In genomic region chr4:151045907-151046306, GRCh38 we compare ENCODE assay signal across 11 cellular contexts. TPM values are rescaled to one million over a fixed set of nuclear protein-coding genes. Genes with fewer than 3 reads are reported as not detected.
DNase-seq lines count a peak whose midpoint lies in the region; ATAC-seq and TF ChIP-seq lines count a peak whose summit lies in the region.
"Had no signal": no experiment of that assay in that cellular context is flagged by ENCODE, and none has a peak within 500 bp of the region (broad histone marks: within the 10 kb centered on the region; RNA-seq: fewer than 3 reads in every experiment).

No MANE protein-coding gene starts in this region.

- H3K4me3 ChIP-seq in testis (no peak overlapping the region), aorta (ENCODE audit: low read length in 2 of 2) (no peak overlapping the region)
- H3K4me3 ChIP-seq: prostate gland had no signal

- no peaks in the 10 kb centered on the region for H3K4me1 Mint-ChIP-seq in stimulated activated naive CD8-positive, alpha-beta T cell treated with anti-CD3 and anti-CD28 coated beads, Interleukin-15, amount 100 ng/mL, for 72 hours
- H3K4me1 Mint-ChIP-seq: CD14-positive monocyte had no signal

- no peak for DNase-seq in stimulated activated naive CD8-positive, alpha-beta T cell treated with anti-CD3 and anti-CD28 coated beads, Interleukin-15, amount 100 ng/mL, for 72 hours
- DNase-seq in stimulated activated naive CD8-positive, alpha-beta T cell treated with anti-CD3 and anti-CD28 coated beads, Interleukin-15, Interleukin-2, amounts not matched to agents 100 U/mL and 50 U/mL, for 24 hours: no peak
- DNase-seq in NCI-H1417 (lab: John Stamatoyannopoulos, UW) (peak; percentile 8 to 88 (median 78)), testis (no peak), aorta (no peak), kidney glomerular epithelial cell (lab: John Stamatoyannopoulos, UW) (no peak), activated T-cell treated with anti-CD3 and anti-CD28 coated beads for 4 hours (no peak)

- H3K27me3 Mint-ChIP-seq in stimulated activated naive CD8-positive, alpha-beta T cell treated with anti-CD3 and anti-CD28 coated beads, Interleukin-15, amount 100 ng/mL, for 72 hours: no peaks in the 10 kb centered on the region
- H3K27me3 Mint-ChIP-seq: dendritic cell treated with granulocyte-macrophage colony-stimulating factor and Interleukin-4, amounts not matched to agents 40 ng/mL and 50 ng/mL, for 4 days had no signal

- no peaks in the 10 kb centered on the region for H3K36me3 ChIP-seq in testis (ENCODE audit: low read depth, missing control alignments)
- no peaks in the 10 kb centered on the region for H3K36me3 ChIP-seq in aorta (ENCODE audit: control insufficient read depth in 1 of 2, insufficient read depth in 2 of 2, low read length in 1 of 2)
- H3K36me3 ChIP-seq: prostate gland had no signal

- WGBS in testis, 2 donors: 36 to 58% methylated on average over 3 of the region's 3 CpGs
- 22 to 30% methylated on average over 3 of the region's 3 CpGs for WGBS in aorta, 2 donors

- no peak for TF ChIP-seq POLR2A in testis (IDR thresholded peaks at IDR 0.05)

- TF ChIP-seq CTCF in VCaP (conservative IDR thresholded peaks at IDR 0.05) (peak; percentile 65), testis (IDR thresholded peaks at IDR 0.05) (no peak)

- H3K4me3 Mint-ChIP-seq in stimulated activated naive CD8-positive, alpha-beta T cell treated with anti-CD3 and anti-CD28 coated beads, Interleukin-15, amount 100 ng/mL, for 72 hours: no peak overlapping the region
- H3K4me3 Mint-ChIP-seq: CD14-positive monocyte; dendritic cell treated with granulocyte-macrophage colony-stimulating factor and Interleukin-4, amounts not matched to agents 40 ng/mL and 50 ng/mL, for 4 days had no signal

- no peaks in the 10 kb centered on the region for H3K9me3 ChIP-seq in testis
- no peaks in the 10 kb centered on the region for H3K9me3 ChIP-seq in aorta (ENCODE audit: control insufficient read depth, low read length)
- H3K9me3 ChIP-seq: prostate gland had no signal

- H3K27me3 ChIP-seq in testis: no peaks in the 10 kb centered on the region
- H3K27me3 ChIP-seq in aorta (ENCODE audit: control insufficient read depth in 1 of 2, insufficient read depth in 2 of 2, low read length in 1 of 2): peaks cover 0 to 2% of the 10 kb centered on the region in 2 donors

- no peaks in the 10 kb centered on the region for H3K4me1 ChIP-seq in testis
- H3K4me1 ChIP-seq in aorta (ENCODE audit: control insufficient read depth in 1 of 2, insufficient read depth in 2 of 2, low read length in 2 of 2): no peaks in the 10 kb centered on the region
- H3K4me1 ChIP-seq: prostate gland had no signal

- peak; percentile 71 for ATAC-seq in stimulated activated naive CD8-positive, alpha-beta T cell treated with anti-CD3 and anti-CD28 coated beads, Interleukin-15, amount 100 ng/mL, for 72 hours
- ATAC-seq in stimulated activated naive CD8-positive, alpha-beta T cell treated with anti-CD3 and anti-CD28 coated beads, Interleukin-15, Interleukin-2, amounts not matched to agents 100 U/mL and 50 U/mL, for 24 hours: no peak
- no peak for ATAC-seq in aorta (ENCODE audit: low FRiP score)

- no peaks in the 10 kb centered on the region for H3K9me3 Mint-ChIP-seq in stimulated activated naive CD8-positive, alpha-beta T cell treated with anti-CD3 and anti-CD28 coated beads, Interleukin-15, amount 100 ng/mL, for 72 hours
- H3K9me3 Mint-ChIP-seq: dendritic cell treated with granulocyte-macrophage colony-stimulating factor and Interleukin-4, amounts not matched to agents 40 ng/mL and 50 ng/mL, for 4 days had no signal

- H3K27ac ChIP-seq in VCaP (no peak overlapping the region), testis (no peak overlapping the region), aorta (ENCODE audit: low read depth in 1 of 2, low read length in 2 of 2) (no peak overlapping the region)
- H3K27ac ChIP-seq: prostate gland had no signal

- intact Hi-C loops in testis (cut with DNase I; ENCODE audit: low total_unique reads) (no loop called here), aorta (cut with DNase I) (no loop called here)

- no peak overlapping the region for H3K27ac Mint-ChIP-seq in stimulated activated naive CD8-positive, alpha-beta T cell treated with anti-CD3 and anti-CD28 coated beads, Interleukin-15, amount 100 ng/mL, for 72 hours
- H3K27ac Mint-ChIP-seq: CD14-positive monocyte; dendritic cell treated with granulocyte-macrophage colony-stimulating factor and Interleukin-4, amounts not matched to agents 40 ng/mL and 50 ng/mL, for 4 days had no signal

RNA-seq across cellular contexts. Expression of gene LRBA, which starts 30.8 kb away (rescaled TPM):
- total RNA-seq in testis (10 to 100 TPM; 60.8 to 61.1 TPM), aorta (10 to 100 TPM; 24.0 to 34.5 TPM)
- polyA plus RNA-seq in testis (ENCODE audit: insufficient read depth, low read depth, low replicate concordance) (24.6 TPM), aorta (1 to 10 TPM; 4.8 to 6.8 TPM)

RNA-seq across cellular contexts. Expression of gene RPS3A, which starts 53.5 kb away (rescaled TPM):
- total RNA-seq in testis (1,000 to 10,000 TPM in 1 of 2 donors, 100 to 1,000 TPM in 1; 896 to 1,385 TPM), aorta (1,000 to 10,000 TPM; 1,314 to 1,517 TPM)
- polyA plus RNA-seq in testis (ENCODE audit: insufficient read depth, low read depth, low replicate concordance) (1,182 TPM), aorta (1,000 to 10,000 TPM; 2,823 to 9,539 TPM)

Comparison
In these comparisons a context has a peak if more than half of its experiments do, and no peak if none do; other contexts are left out.
1. DNase-seq: peak in NCI-H1417 (3 of 3); none in stimulated activated naive CD8-positive, alpha-beta T cell treated with anti-CD3 and anti-CD28 coated beads, Interleukin-15, amount 100 ng/mL, for 72 hours (0 of 2), stimulated activated naive CD8-positive, alpha-beta T cell treated with anti-CD3 and anti-CD28 coated beads, Interleukin-15, Interleukin-2, amounts not matched to agents 100 U/mL and 50 U/mL, for 24 hours (single experiment), testis (single experiment), aorta (0 of 2), kidney glomerular epithelial cell (single experiment) and activated T-cell treated with anti-CD3 and anti-CD28 coated beads for 4 hours (single experiment).